Comparison of ENCODE assay signal across 39 cellular contexts in genomic region chr14:72172075-72172474, GRCh38.
"Had no signal": no experiment of that assay in that cellular context is flagged by ENCODE, and none has a peak within 500 bp of the region (broad histone marks: within the 10 kb centered on the region; RNA-seq: fewer than 3 reads in every experiment).

No MANE protein-coding gene starts in this region.

- DNase-seq: activated B cell treated with CpG ODN at 0.5 μM for 24 hours; activated CD4-positive, alpha-beta memory T cell treated with anti-CD3 and anti-CD28 coated beads for 36 hours; activated CD4-positive, alpha-beta T cell treated with anti-CD3 and anti-CD28 coated beads for 4 hours; activated CD4-positive, alpha-beta T cell treated with anti-CD3 and anti-CD28 coated beads, Interleukin-2, amount 10 ng/mL, durations not matched to agents 24 days and 14 days; activated CD4-positive, alpha-beta T cell treated with anti-CD3 and anti-CD28 coated beads, Interleukin-2, amount 50 U/mL, for 1 hour; activated CD4-positive, alpha-beta T cell treated with anti-CD3 and anti-CD28 coated beads, Interleukin-2, amount 50 U/mL, for 4 hours; activated CD4-positive, CD25-positive, alpha-beta regulatory T cell treated with anti-CD3 and anti-CD28 coated beads, Interleukin-2, amount 50 U/mL, for 72 hours; activated CD8-positive, alpha-beta memory T cell treated with anti-CD3 and anti-CD28 coated beads, Interleukin-2, amount 50 U/mL, for 4 hours; activated CD8-positive, alpha-beta T cell treated with anti-CD3 and anti-CD28 coated beads for 36 hours; activated effector memory CD4-positive, alpha-beta T cell treated with anti-CD3 and anti-CD28 coated beads, Interleukin-2, amount 50 U/mL, for 16 hours; activated gamma-delta T cell treated with Interleukin-2 at 50 U/mL for 16 hours; activated naive CD4-positive, alpha-beta T cell; activated naive CD4-positive, alpha-beta T cell treated with anti-CD3 and anti-CD28 coated beads, Interleukin-2, amount 10 ng/mL, durations not matched to agents 7 days and 5 days; activated naive CD8-positive, alpha-beta T cell treated with anti-CD3 and anti-CD28 coated beads, Interleukin-2, amount 10 ng/mL, durations not matched to agents 7 days and 5 days; activated naive CD8-positive, alpha-beta T cell treated with anti-CD3 and anti-CD28 coated beads, Interleukin-2, amount 50 U/mL, for 24 hours; activated T-cell treated with anti-CD3 and anti-CD28 coated beads for 4 hours; activated T-cell treated with anti-CD3 and anti-CD28 coated beads, Interleukin-2, amount 50 U/mL, for 1 hour; activated T-cell treated with anti-CD3 and anti-CD28 coated beads, Interleukin-2, amount 50 U/mL, for 4 hours; activated T-cell treated with anti-CD3 and anti-CD28 coated beads, Interleukin-2, amount 50 U/mL, for 72 hours; amygdala; anterior cingulate cortex; caudate nucleus; cerebellar nuclear complex; T-helper 1 cell; T-helper 2 cell; T-helper 9 cell had no signal

- H3K36me3 ChIP-seq: ascending aorta, cardiac muscle cell had no signal

- H3K27me3 ChIP-seq: ascending aorta, cardiac muscle cell had no signal

- H3K36me3 Mint-ChIP-seq: activated CD4-positive, alpha-beta memory T cell treated with anti-CD3 and anti-CD28 coated beads for 36 hours; activated naive CD4-positive, alpha-beta T cell treated with anti-CD3 and anti-CD28 coated beads, Interleukin-2, amount 10 ng/mL, durations not matched to agents 7 days and 5 days; activated naive CD4-positive, alpha-beta T cell treated with anti-CD3 and anti-CD28 coated beads, Interleukin-2, amount 50 U/mL, for 24 hours; activated naive CD8-positive, alpha-beta T cell; activated naive CD8-positive, alpha-beta T cell treated with anti-CD3 and anti-CD28 coated beads, Interleukin-2, amount 10 ng/mL, durations not matched to agents 7 days and 5 days; brain had no signal

- H3K27ac ChIP-seq: ascending aorta, cardiac muscle cell, VCaP had no signal

- H3K4me1 ChIP-seq: ascending aorta had no signal

- H3K27ac Mint-ChIP-seq: activated B cell treated with CpG ODN at 0.5 μM for 24 hours; activated CD4-positive, alpha-beta memory T cell treated with anti-CD3 and anti-CD28 coated beads for 36 hours; activated CD4-positive, alpha-beta T cell treated with anti-CD3 and anti-CD28 coated beads, Interleukin-2, amount 10 ng/mL, durations not matched to agents 24 days and 14 days; activated CD8-positive, alpha-beta T cell treated with anti-CD3 and anti-CD28 coated beads for 36 hours; activated naive CD4-positive, alpha-beta T cell treated with anti-CD3 and anti-CD28 coated beads, Interleukin-2, amount 10 ng/mL, durations not matched to agents 7 days and 5 days; activated naive CD4-positive, alpha-beta T cell treated with anti-CD3 and anti-CD28 coated beads, Interleukin-2, amount 50 U/mL, for 24 hours; activated naive CD8-positive, alpha-beta T cell; activated naive CD8-positive, alpha-beta T cell treated with anti-CD3 and anti-CD28 coated beads, Interleukin-2, amount 10 ng/mL, durations not matched to agents 7 days and 5 days; activated naive CD8-positive, alpha-beta T cell treated with anti-CD3 and anti-CD28 coated beads, Interleukin-2, amount 50 U/mL, for 24 hours; activated T-cell treated with anti-CD3 and anti-CD28 coated beads, Interleukin-2, amount 50 U/mL, for 72 hours; activated T-helper 1 cell treated with anti-CD3 and anti-CD28 coated beads, Interleukin-12 subunit alpha, Interleukin-12 subunit beta, Interleukin-2, Interleukin-4 antibody, amounts not matched to agents 30 ng/mL and 10 ng/mL and 1 ng/mL, durations not matched to agents 14 hours and 24 hours and 36 hours; activated T-helper 17 cell treated with anti-CD3 and anti-CD28 coated beads, Interleukin-2, amount 50 U/mL, for 72 hours; T-helper 1 cell treated with Interleukin-12 subunit alpha and Interleukin-12 subunit beta and Interleukin-4 antibody, amounts not matched to agents 30 μg/mL and 1 μg/mL, for 36 hours; T-helper 2 cell treated with Interferon-gamma antibody and Interleukin-4, amounts not matched to agents 5 μg/mL and 100 μg/mL, for 36 hours had no signal

- H3K4me1 Mint-ChIP-seq: activated B cell treated with CpG ODN at 0.5 μM for 24 hours; activated CD4-positive, alpha-beta T cell treated with anti-CD3 and anti-CD28 coated beads, Interleukin-2, amount 10 ng/mL, durations not matched to agents 24 days and 14 days; activated naive CD4-positive, alpha-beta T cell treated with anti-CD3 and anti-CD28 coated beads, Interleukin-2, amount 10 ng/mL, durations not matched to agents 7 days and 5 days; activated naive CD4-positive, alpha-beta T cell treated with anti-CD3 and anti-CD28 coated beads, Interleukin-2, amount 50 U/mL, for 24 hours; activated naive CD8-positive, alpha-beta T cell treated with anti-CD3 and anti-CD28 coated beads, Interleukin-2, amount 10 ng/mL, durations not matched to agents 7 days and 5 days; activated naive CD8-positive, alpha-beta T cell treated with anti-CD3 and anti-CD28 coated beads, Interleukin-2, amount 50 U/mL, for 24 hours; activated T-helper 17 cell treated with anti-CD3 and anti-CD28 coated beads, Interleukin-2, amount 50 U/mL, for 72 hours; central memory CD8-positive, alpha-beta T cell had no signal

- H3K4me3 ChIP-seq: ascending aorta, cardiac muscle cell had no signal

- FAIRE-seq: bronchial epithelial cell, TTC549 had no signal

- H3K4me3 Mint-ChIP-seq: activated B cell treated with CpG ODN at 0.5 μM for 24 hours; activated CD4-positive, alpha-beta memory T cell treated with anti-CD3 and anti-CD28 coated beads for 36 hours; activated CD4-positive, alpha-beta T cell treated with anti-CD3 and anti-CD28 coated beads, Interleukin-2, amount 10 ng/mL, durations not matched to agents 24 days and 14 days; activated CD8-positive, alpha-beta T cell treated with anti-CD3 and anti-CD28 coated beads for 36 hours; activated naive CD4-positive, alpha-beta T cell treated with anti-CD3 and anti-CD28 coated beads, Interleukin-2, amount 10 ng/mL, durations not matched to agents 7 days and 5 days; activated naive CD4-positive, alpha-beta T cell treated with anti-CD3 and anti-CD28 coated beads, Interleukin-2, amount 50 U/mL, for 24 hours; activated naive CD8-positive, alpha-beta T cell; activated naive CD8-positive, alpha-beta T cell treated with anti-CD3 and anti-CD28 coated beads, Interleukin-2, amount 10 ng/mL, durations not matched to agents 7 days and 5 days; activated naive CD8-positive, alpha-beta T cell treated with anti-CD3 and anti-CD28 coated beads, Interleukin-2, amount 50 U/mL, for 24 hours; activated T-cell treated with anti-CD3 and anti-CD28 coated beads, Interleukin-2, amount 50 U/mL, for 4 hours; activated T-cell treated with anti-CD3 and anti-CD28 coated beads, Interleukin-2, amount 50 U/mL, for 72 hours; activated T-helper 1 cell treated with anti-CD3 and anti-CD28 coated beads, Interleukin-12 subunit alpha, Interleukin-12 subunit beta, Interleukin-2, Interleukin-4 antibody, amounts not matched to agents 30 ng/mL and 10 ng/mL and 1 ng/mL, durations not matched to agents 14 hours and 24 hours and 36 hours; activated T-helper 17 cell treated with anti-CD3 and anti-CD28 coated beads, Interleukin-2, amount 50 U/mL, for 72 hours; brain; central memory CD8-positive, alpha-beta T cell; T-helper 1 cell treated with Interleukin-12 subunit alpha and Interleukin-12 subunit beta and Interleukin-4 antibody, amounts not matched to agents 30 μg/mL and 1 μg/mL, for 36 hours; T-helper 2 cell treated with Interferon-gamma antibody and Interleukin-4, amounts not matched to agents 5 μg/mL and 100 μg/mL, for 36 hours had no signal

- H3K9me3 ChIP-seq: ascending aorta had no signal

- ATAC-seq: activated CD8-positive, alpha-beta T cell treated with anti-CD3 and anti-CD28 coated beads for 36 hours; activated naive CD8-positive, alpha-beta T cell treated with anti-CD3 and anti-CD28 coated beads, Interleukin-2, amount 50 U/mL, for 24 hours; activated T-cell treated with anti-CD3 and anti-CD28 coated beads, Interleukin-2, amount 50 U/mL, for 4 hours; activated T-cell treated with anti-CD3 and anti-CD28 coated beads, Interleukin-2, amount 50 U/mL, for 72 hours; activated T-helper 17 cell treated with anti-CD3 and anti-CD28 coated beads, Interleukin-2, amount 50 U/mL, for 72 hours had no signal

- H3K9me3 Mint-ChIP-seq: activated CD4-positive, alpha-beta memory T cell treated with anti-CD3 and anti-CD28 coated beads for 36 hours; activated CD4-positive, alpha-beta T cell treated with anti-CD3 and anti-CD28 coated beads, Interleukin-2, amount 10 ng/mL, durations not matched to agents 24 days and 14 days; activated CD8-positive, alpha-beta T cell treated with anti-CD3 and anti-CD28 coated beads for 36 hours; activated naive CD4-positive, alpha-beta T cell treated with anti-CD3 and anti-CD28 coated beads, Interleukin-2, amount 10 ng/mL, durations not matched to agents 7 days and 5 days; activated naive CD4-positive, alpha-beta T cell treated with anti-CD3 and anti-CD28 coated beads, Interleukin-2, amount 50 U/mL, for 24 hours; activated naive CD8-positive, alpha-beta T cell treated with anti-CD3 and anti-CD28 coated beads, Interleukin-2, amount 10 ng/mL, durations not matched to agents 7 days and 5 days; activated naive CD8-positive, alpha-beta T cell treated with anti-CD3 and anti-CD28 coated beads, Interleukin-2, amount 50 U/mL, for 24 hours; activated T-cell treated with anti-CD3 and anti-CD28 coated beads, Interleukin-2, amount 50 U/mL, for 4 hours; activated T-cell treated with anti-CD3 and anti-CD28 coated beads, Interleukin-2, amount 50 U/mL, for 72 hours; activated T-helper 1 cell treated with anti-CD3 and anti-CD28 coated beads, Interleukin-12 subunit alpha, Interleukin-12 subunit beta, Interleukin-2, Interleukin-4 antibody, amounts not matched to agents 30 ng/mL and 10 ng/mL and 1 ng/mL, durations not matched to agents 14 hours and 24 hours and 36 hours; central memory CD8-positive, alpha-beta T cell; T-helper 1 cell treated with Interleukin-12 subunit alpha and Interleukin-12 subunit beta and Interleukin-4 antibody, amounts not matched to agents 30 μg/mL and 1 μg/mL, for 36 hours; T-helper 2 cell treated with Interferon-gamma antibody and Interleukin-4, amounts not matched to agents 5 μg/mL and 100 μg/mL, for 36 hours had no signal
